In the genomic region with DNA sequence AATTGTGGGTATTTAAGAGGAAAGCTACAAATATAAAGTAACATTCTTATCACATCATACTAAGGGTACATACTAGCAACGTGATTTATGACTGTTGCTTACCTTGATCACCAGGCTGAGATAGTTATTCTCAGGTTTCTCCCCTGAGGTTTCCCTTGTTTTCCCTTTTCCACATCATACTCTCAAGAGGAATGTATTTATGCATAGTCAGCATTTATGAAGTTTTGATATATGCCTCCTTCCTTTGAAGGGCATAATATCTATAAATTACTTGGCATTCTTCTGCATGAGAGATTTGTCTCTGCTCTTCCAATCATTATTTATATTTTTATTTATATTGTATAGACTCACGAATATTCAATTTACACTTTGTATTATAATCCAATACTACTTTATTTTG, we compare ENCODE assay signal across 2 cellular contexts.
TF ChIP-seq lines count a peak whose summit lies in the region.

No MANE protein-coding gene starts in this region.

TF ChIP-seq in IMR-90, 13 proteins besides CTCF, POLR2A, EP300 and RAD21:
- TF ChIP-seq FOS (IDR thresholded peaks at IDR 0.05; ENCODE audit: low read depth, low read length) (no peak), MAFK (IDR thresholded peaks at IDR 0.05; ENCODE audit: low read depth, low read length) (peak; percentile 99), CHD1 (IDR thresholded peaks at IDR 0.05; ENCODE audit: low read depth, low read length) (no peak), BHLHE40 (IDR thresholded peaks at IDR 0.05; ENCODE audit: low read depth, low read length) (no peak)
TF ChIP-seq in IMR-90: peak in this region for 1.

TF ChIP-seq in H1, 55 proteins besides CTCF, POLR2A, EP300 and RAD21:
- TF ChIP-seq MAFK (IDR thresholded peaks at IDR 0.05; ENCODE audit: low read depth, low read length) (peak; percentile 98), BRCA1 (IDR thresholded peaks at IDR 0.05; ENCODE audit: low read depth, low read length) (no peak)
